In genomic region chr11:94194712-94195111, GRCh38 we compare ENCODE assay signal across 19 cellular contexts.
"Had no signal": no experiment of that assay in that cellular context is flagged by ENCODE, and none has a peak within 500 bp of the region (broad histone marks: within the 10 kb centered on the region; RNA-seq: fewer than 3 reads in every experiment).

No MANE protein-coding gene starts in this region.

- H3K27me3 Mint-ChIP-seq: activated CD4-positive, alpha-beta T cell treated with anti-CD3 and anti-CD28 coated beads, Interleukin-2, amount 10 ng/mL, durations not matched to agents 7 days and 5 days; activated CD8-positive, alpha-beta memory T cell treated with anti-CD3 and anti-CD28 coated beads, Interleukin-2, amount 10 ng/mL, durations not matched to agents 7 days and 5 days; activated CD8-positive, alpha-beta T cell treated with anti-CD3 and anti-CD28 coated beads for 36 hours; activated naive CD4-positive, alpha-beta T cell treated with anti-CD3 and anti-CD28 coated beads, Interleukin-2, amount 10 ng/mL, durations not matched to agents 7 days and 5 days; naive thymus-derived CD8-positive, alpha-beta T cell had no signal

- H2AFZ ChIP-seq: neural progenitor cell had no signal

- H3K9me3 ChIP-seq: prostate gland, right atrium auricular region, thyroid gland had no signal

- H3K4me1 Mint-ChIP-seq: activated CD4-positive, alpha-beta T cell treated with anti-CD3 and anti-CD28 coated beads, Interleukin-2, amount 10 ng/mL, durations not matched to agents 7 days and 5 days; activated CD8-positive, alpha-beta memory T cell treated with anti-CD3 and anti-CD28 coated beads, Interleukin-2, amount 10 ng/mL, durations not matched to agents 7 days and 5 days; activated naive CD4-positive, alpha-beta T cell treated with anti-CD3 and anti-CD28 coated beads, Interleukin-2, amount 10 ng/mL, durations not matched to agents 7 days and 5 days; naive thymus-derived CD8-positive, alpha-beta T cell had no signal

- H3K4me1 ChIP-seq: heart right ventricle, neural progenitor cell, prostate gland, right atrium auricular region, thyroid gland had no signal

- H3K9me3 Mint-ChIP-seq: activated CD8-positive, alpha-beta T cell treated with anti-CD3 and anti-CD28 coated beads for 36 hours; activated naive CD4-positive, alpha-beta T cell treated with anti-CD3 and anti-CD28 coated beads, Interleukin-2, amount 10 ng/mL, durations not matched to agents 7 days and 5 days; neural progenitor cell had no signal

- H3K36me3 Mint-ChIP-seq: activated CD8-positive, alpha-beta memory T cell treated with anti-CD3 and anti-CD28 coated beads, Interleukin-2, amount 10 ng/mL, durations not matched to agents 7 days and 5 days; activated naive CD4-positive, alpha-beta T cell treated with anti-CD3 and anti-CD28 coated beads, Interleukin-2, amount 10 ng/mL, durations not matched to agents 7 days and 5 days; neural progenitor cell had no signal

- H3K27ac Mint-ChIP-seq: activated CD4-positive, alpha-beta T cell treated with anti-CD3 and anti-CD28 coated beads, Interleukin-2, amount 10 ng/mL, durations not matched to agents 7 days and 5 days; activated CD8-positive, alpha-beta memory T cell treated with anti-CD3 and anti-CD28 coated beads, Interleukin-2, amount 10 ng/mL, durations not matched to agents 7 days and 5 days; activated CD8-positive, alpha-beta T cell treated with anti-CD3 and anti-CD28 coated beads for 36 hours; activated naive CD4-positive, alpha-beta T cell treated with anti-CD3 and anti-CD28 coated beads, Interleukin-2, amount 10 ng/mL, durations not matched to agents 7 days and 5 days; naive thymus-derived CD8-positive, alpha-beta T cell; neural progenitor cell had no signal

- H3K4me2 ChIP-seq: neural progenitor cell had no signal

- H3K27me3 ChIP-seq: heart right ventricle, neural progenitor cell, right atrium auricular region, thyroid gland had no signal

- H3K9ac ChIP-seq: neural progenitor cell had no signal

- H3K4me3 Mint-ChIP-seq: activated CD4-positive, alpha-beta T cell treated with anti-CD3 and anti-CD28 coated beads, Interleukin-2, amount 10 ng/mL, durations not matched to agents 7 days and 5 days; activated CD8-positive, alpha-beta memory T cell treated with anti-CD3 and anti-CD28 coated beads, Interleukin-2, amount 10 ng/mL, durations not matched to agents 7 days and 5 days; activated CD8-positive, alpha-beta T cell treated with anti-CD3 and anti-CD28 coated beads for 36 hours; activated naive CD4-positive, alpha-beta T cell treated with anti-CD3 and anti-CD28 coated beads, Interleukin-2, amount 10 ng/mL, durations not matched to agents 7 days and 5 days; naive thymus-derived CD8-positive, alpha-beta T cell; neural progenitor cell had no signal

- H3K27ac ChIP-seq: heart right ventricle, neural progenitor cell, prostate gland, right atrium auricular region, thyroid gland, VCaP had no signal

- H3K36me3 ChIP-seq: heart right ventricle, neural progenitor cell, prostate gland, right atrium auricular region, thyroid gland had no signal

- DNase-seq: activated CD4-positive, alpha-beta T cell treated with anti-CD3 and anti-CD28 coated beads, Interleukin-2, amount 10 ng/mL, durations not matched to agents 7 days and 5 days; activated CD8-positive, alpha-beta memory T cell treated with anti-CD3 and anti-CD28 coated beads, Interleukin-2, amount 10 ng/mL, durations not matched to agents 7 days and 5 days; activated CD8-positive, alpha-beta T cell treated with anti-CD3 and anti-CD28 coated beads for 36 hours; activated effector memory CD4-positive, alpha-beta T cell treated with anti-CD3 and anti-CD28 coated beads, Interleukin-2, amount 50 U/mL, for 16 hours; activated naive CD4-positive, alpha-beta T cell treated with anti-CD3 and anti-CD28 coated beads, Interleukin-2, amount 10 ng/mL, durations not matched to agents 7 days and 5 days; activated T-cell treated with anti-CD3 and anti-CD28 coated beads for 4 hours; dermis blood vessel endothelial cell; effector memory CD4-positive, alpha-beta T cell; heart right ventricle; kidney; naive thymus-derived CD8-positive, alpha-beta T cell; stimulated activated CD4-positive, alpha-beta T cell treated with anti-CD3 and anti-CD28 coated beads, Interleukin-4, amount 100 ng/mL, for 4 hours; stimulated activated naive CD8-positive, alpha-beta T cell treated with anti-CD3 and anti-CD28 coated beads, Interleukin-15, Interleukin-2, amounts not matched to agents 100 U/mL and 50 U/mL, for 24 hours; thyroid gland had no signal

- H3K4me3 ChIP-seq: heart right ventricle, lung, neural progenitor cell, prostate gland, right atrium auricular region, thyroid gland had no signal
